Comparison of ENCODE assay signal across 17 cellular contexts in genomic region chr1:43499882-43500281, GRCh38. TPM values are rescaled to one million over a fixed set of nuclear protein-coding genes. Genes with fewer than 3 reads are reported as not detected.
A peak's percentile ranks its signal among the peaks of the same experiment; 100 is the strongest.
DNase-seq lines count a peak whose midpoint lies in the region; ATAC-seq, FAIRE-seq and TF ChIP-seq lines count a peak whose summit lies in the region.
"Had no signal": no experiment of that assay in that cellular context is flagged by ENCODE, and none has a peak within 500 bp of the region (broad histone marks: within the 10 kb centered on the region; RNA-seq: fewer than 3 reads in every experiment).

No MANE protein-coding gene starts in this region.

- 70% methylated on average over 4 of the region's 6 CpGs; no CpG with 5 or more reads in 1 of the 2 experiments for WGBS in IMR-90 (ENCODE audit: extremely low coverage in 2 of 2, insufficient read length in 1 of 2), 2 experiments
- WGBS in H1 (ENCODE audit: extremely low coverage in 1 of 2, insufficient coverage in 1 of 2, insufficient read length in 1 of 2, insufficient replicate concordance in 2 of 2, low coverage in 1 of 2, low lambda C conversion rate in 2 of 2, missing lambda C conversion rate in 1 of 2), 2 experiments = 86% methylated on average over 6 of the region's 6 CpGs; no CpG with 5 or more reads in 1 of the 2 experiments

- H3K23me2 ChIP-seq in H1 (ENCODE audit: low read depth, low read length) = no peaks in the 10 kb centered on the region

- TF ChIP-seq RAD21 in IMR-90 (IDR thresholded peaks at IDR 0.05; ENCODE audit: low read length) = no peak
- TF ChIP-seq RAD21 in H1 (IDR thresholded peaks at IDR 0.05 in 1 of 2, conservative IDR thresholded peaks at IDR 0.05 in 1 of 2; ENCODE audit: low read depth in 2 of 2, low read length in 2 of 2) = 0 out of 4 replicates have a peak, but pooled peaks of 1 of the 2 experiments have one; percentile 2

- H3K18ac ChIP-seq in IMR-90 (ENCODE audit: low read depth, low read length) = no peak overlapping the region
- H3K18ac ChIP-seq in H1 (ENCODE audit: extremely low read depth, low read length) = no peak overlapping the region

- H2BK20ac ChIP-seq in IMR-90 (ENCODE audit: low read depth, low read length) = no peak overlapping the region
- no peak overlapping the region for H2BK20ac ChIP-seq in H1 (ENCODE audit: low read length)

- H2BK5ac ChIP-seq in IMR-90 (ENCODE audit: low read depth, low read length, poor library complexity, severe bottlenecking) (no peak overlapping the region), H1 (ENCODE audit: low read depth, low read length) (no peak overlapping the region)

- ATAC-seq in IMR-90 (ENCODE audit: low read depth) (0 out of 2 replicates have a peak, but pooled peaks have one; percentile 29), T-helper 17 cell (no peak), HG03439 (IDR thresholded peaks at IDR 0.05; ENCODE audit: unreplicated experiment) (no peak)

- H2BK120ac ChIP-seq in IMR-90 (ENCODE audit: low read depth, low read length) (no peak overlapping the region), H1 (replicated peaks; ENCODE audit: low read depth, low read length) (no peak overlapping the region)

- dilution Hi-C loops in IMR-90 (cut with HindIII; ENCODE audit: low sequenced_read_pairs, unreplicated experiment) = no loop called here

- no peaks in the 10 kb centered on the region for H3K36me3 ChIP-seq in IMR-90 (ENCODE audit: control insufficient read depth, insufficient read depth, low read length)
- no peaks in the 10 kb centered on the region; a peak in 1 of 8 replicates for H3K36me3 ChIP-seq in H1 (ENCODE audit: control insufficient read depth in 2 of 4, insufficient read depth in 4 of 4, low read length in 3 of 4)
- H3K36me3 ChIP-seq: BLaER1 treated with 17β-estradiol and CSF1 and Interleukin-3, amounts not matched to agents 10 nM and 100 nM; HAP-1 had no signal

- H4K5ac ChIP-seq in IMR-90 (ENCODE audit: low read depth, low read length) = no peak overlapping the region
- H4K5ac ChIP-seq in H1 (ENCODE audit: insufficient read length, low read depth, low read length) = no peak overlapping the region

- H3K27ac ChIP-seq in IMR-90 (ENCODE audit: insufficient read depth, low read length) (no peak overlapping the region), H1 (ENCODE audit: low read depth, low read length) (no peak overlapping the region)
- H3K27ac ChIP-seq: BLaER1 treated with 17β-estradiol and CSF1 and Interleukin-3, amounts not matched to agents 10 nM and 100 nM; HL-60 had no signal

- H3K79me2 ChIP-seq in H1 (ENCODE audit: control insufficient read depth in 1 of 2, insufficient read depth in 2 of 2, low read length in 2 of 2) = no peaks in the 10 kb centered on the region

- H2AK9ac ChIP-seq in IMR-90 (replicated peaks; ENCODE audit: low read depth, low read length, poor library complexity) = no peak overlapping the region

- H3K4me1 Mint-ChIP-seq in T-helper 17 cell (no peaks in the 10 kb centered on the region), progenitor cell of endocrine pancreas (ENCODE audit: low read depth) (no peaks in the 10 kb centered on the region)

- TF ChIP-seq CTCF in IMR-90 (conservative IDR thresholded peaks at IDR 0.05; ENCODE audit: low read depth, low read length) = no peak
- TF ChIP-seq CTCF in H1 (IDR thresholded peaks at IDR 0.05; ENCODE audit: control extremely low read depth in 1 of 3, insufficient read depth in 1 of 3, low read depth in 1 of 3, low read length in 3 of 3) = peak in 2 of 3 experiments; percentile 9 to 20; a peak in 2 of 4 replicates
- peak; percentile 15 for TF ChIP-seq CTCF in progenitor cell of endocrine pancreas (IDR thresholded peaks at IDR 0.05; ENCODE audit: unreplicated experiment)

- H3K36me3 Mint-ChIP-seq in T-helper 17 cell (ENCODE audit: low read depth) (peaks cover 2% of the 10 kb centered on the region), progenitor cell of endocrine pancreas (ENCODE audit: insufficient read depth) (peaks cover 1% of the 10 kb centered on the region)

- TF ChIP-seq EP300 in H1 (IDR thresholded peaks at IDR 0.05; ENCODE audit: borderline replicate concordance in 1 of 2, low read depth in 2 of 2, low read length in 2 of 2) = no peak

- DNase-seq in IMR-90 (no peak), T-helper 17 cell (no peak), H1 (ENCODE audit: low read depth in 1 of 2, low spot score in 2 of 2) (peak in 1 of 2 experiments; percentile 30), progenitor cell of endocrine pancreas (ENCODE audit: low spot score, unreplicated experiment) (no peak), superior temporal gyrus (ENCODE audit: extremely low spot score) (no peak), COLO829 (ENCODE audit: low spot score) (no peak)
- DNase-seq: COR-L47, DMS53, KG1, NCI-H1092, NCI-H226, NCI-H526 treated with DMSO at 0.1 percent for 48 hours had no signal

- TF ChIP-seq POLR2A in IMR-90 (IDR thresholded peaks at IDR 0.05; ENCODE audit: low read depth, low read length) (no peak), H1 (IDR thresholded peaks at IDR 0.05; ENCODE audit: control extremely low read depth in 1 of 2, low read depth in 2 of 2, low read length in 2 of 2) (no peak)

- H3K79me1 ChIP-seq in IMR-90 (ENCODE audit: low read depth in 1 of 2, low read length in 2 of 2) = no peaks in the 10 kb centered on the region
- no peaks in the 10 kb centered on the region for H3K79me1 ChIP-seq in H1 (ENCODE audit: low read depth, low read length)

- no peaks in the 10 kb centered on the region for H3K9me3 ChIP-seq in IMR-90 (ENCODE audit: control insufficient read depth, insufficient read depth, low read length)
- H3K9me3 ChIP-seq in T-helper 17 cell (ENCODE audit: control insufficient read depth, low read length, poor library complexity, severe bottlenecking) = no peaks in the 10 kb centered on the region
- H3K9me3 ChIP-seq in H1 (ENCODE audit: insufficient read depth in 2 of 2, low read depth in 1 of 2, low read length in 1 of 2) = peaks cover 0 to 4% of the 10 kb centered on the region in 2 experiments; a peak in 1 of 4 replicates
- H3K9me3 ChIP-seq: HAP-1 had no signal

- H3K27ac Mint-ChIP-seq in T-helper 17 cell (peak overlapping the region; percentile 56), progenitor cell of endocrine pancreas (no peak overlapping the region)

- H3K27me3 Mint-ChIP-seq in T-helper 17 cell = peaks cover 30% of the 10 kb centered on the region
- H3K27me3 Mint-ChIP-seq in progenitor cell of endocrine pancreas = no peaks in the 10 kb centered on the region

- H4K8ac ChIP-seq in IMR-90 (ENCODE audit: low read depth in 2 of 2, low read length in 2 of 2) (no peak overlapping the region), H1 (ENCODE audit: extremely low read depth, insufficient read depth, low read length) (no peak overlapping the region)

- H3K4me3 ChIP-seq in IMR-90 (ENCODE audit: insufficient read depth, low read depth, low read length) (no peak overlapping the region), H1 (ENCODE audit: extremely low read depth in 1 of 4, insufficient read depth in 2 of 4, low read depth in 3 of 4, low read length in 4 of 4) (no peak overlapping the region)
- H3K4me3 ChIP-seq: BLaER1 treated with 17β-estradiol and CSF1 and Interleukin-3, amounts not matched to agents 10 nM and 100 nM; HAP-1 had no signal

- CTCF ChIA-PET in IMR-90 (lab: Yijun Ruan, JAX) (interaction anchor here (1.2 to 1.4 kb wide), 2 partner anchors 10 to 18 kb away, joined by 4 to 8 read pairs; no protein-coding TSS in a partner anchor), H1 (lab: Charles Lee; ENCODE audit: partially characterized antibody) (interaction anchor here (0.7 to 1.4 kb wide), 8 partner anchors 11 to 416 kb away, joined by 3 to 4 read pairs (median 3); no protein-coding TSS in a partner anchor)

- BruUV-seq in IMR-90 (replicated peaks; lab: Mats Ljungman, UMichigan) = no TSS peak

- H3K56ac ChIP-seq in IMR-90 (ENCODE audit: extremely low read depth, insufficient read depth, low read length) (no peak overlapping the region), H1 (replicated peaks; ENCODE audit: insufficient read length, low read depth, low read length) (no peak overlapping the region)

- H3K23ac ChIP-seq in IMR-90 (ENCODE audit: low read depth, low read length) (no peak overlapping the region), H1 (ENCODE audit: insufficient read length) (no peak overlapping the region)

- no peak overlapping the region for H3K9ac ChIP-seq in IMR-90 (ENCODE audit: low read depth, low read length)
- H3K9ac ChIP-seq in H1 (replicated peaks in 1 of 4; ENCODE audit: extremely low read depth in 1 of 4, low read depth in 3 of 4, low read length in 3 of 4) = no peak overlapping the region
- H3K9ac ChIP-seq: BLaER1 treated with 17β-estradiol and CSF1 and Interleukin-3, amounts not matched to agents 10 nM and 100 nM had no signal

- H3K4ac ChIP-seq in IMR-90 (ENCODE audit: low read depth, low read length) (no peak overlapping the region), H1 (replicated peaks; ENCODE audit: insufficient read length, low read depth, low read length) (no peak overlapping the region)

- intact Hi-C loops in IMR-90 (cut with micrococcal nuclease) = no loop called here

- H3K4me1 ChIP-seq in IMR-90 (ENCODE audit: control insufficient read depth, insufficient read depth, low read length) (no peaks in the 10 kb centered on the region), H1 (replicated peaks in 1 of 4; ENCODE audit: control insufficient read depth in 3 of 4, insufficient read depth in 4 of 4, low read length in 3 of 4) (peaks cover 0 to 5% (median 2%) of the 10 kb centered on the region in 4 experiments; a peak in 5 of 7 replicates)
- H3K4me1 ChIP-seq: BLaER1 treated with 17β-estradiol and CSF1 and Interleukin-3, amounts not matched to agents 10 nM and 100 nM; HAP-1 had no signal

- H3K4me3 Mint-ChIP-seq in T-helper 17 cell (no peak overlapping the region), progenitor cell of endocrine pancreas (ENCODE audit: low read depth) (no peak overlapping the region)

- H3K9me3 Mint-ChIP-seq in progenitor cell of endocrine pancreas (ENCODE audit: low read depth) = no peaks in the 10 kb centered on the region

- no peak overlapping the region for H4K91ac ChIP-seq in IMR-90 (ENCODE audit: insufficient read depth, low read depth, low read length)
- no peak overlapping the region for H4K91ac ChIP-seq in H1 (replicated peaks; ENCODE audit: insufficient read length, low read length)

- H3K4me2 ChIP-seq in IMR-90 (ENCODE audit: low read depth, low read length) (no peak overlapping the region), H1 (ENCODE audit: insufficient read depth in 1 of 2, low read depth in 2 of 2, low read length in 2 of 2) (no peak overlapping the region)
- H3K4me2 ChIP-seq: BLaER1 treated with 17β-estradiol and CSF1 and Interleukin-3, amounts not matched to agents 10 nM and 100 nM had no signal

- no peak for FAIRE-seq in H1 (lab: Jason Lieb, UNC)
- FAIRE-seq: GM12891 had no signal

- H3K14ac ChIP-seq in IMR-90 (replicated peaks; ENCODE audit: low read depth, low read length) = no peak overlapping the region
- no peak overlapping the region for H3K14ac ChIP-seq in H1 (ENCODE audit: insufficient read length)

- H2BK12ac ChIP-seq in H1 (ENCODE audit: low read depth, low read length) = no peak overlapping the region

- no peaks in the 10 kb centered on the region for H3K27me3 ChIP-seq in IMR-90 (ENCODE audit: control insufficient read depth, insufficient read depth, low read length)
- peaks cover 0 to 1% (median 0%) of the 10 kb centered on the region in 4 experiments; a peak in 1 of 7 replicates for H3K27me3 ChIP-seq in H1 (replicated peaks in 1 of 4; ENCODE audit: control insufficient read depth in 3 of 4, extremely low read depth in 1 of 4, insufficient read depth in 3 of 4, low read length in 3 of 4)
- H3K27me3 ChIP-seq: BLaER1 treated with 17β-estradiol and CSF1 and Interleukin-3, amounts not matched to agents 10 nM and 100 nM had no signal

- in situ Hi-C loops in IMR-90 (cut with MboI; ENCODE audit: low sequenced_read_pairs) = no loop called here

- H2AFZ ChIP-seq in IMR-90 (replicated peaks; ENCODE audit: low read length, poor library complexity) (no peak overlapping the region), H1 (ENCODE audit: low read length) (no peak overlapping the region)

- POLR2A ChIA-PET in IMR-90 (lab: Charles Lee; ENCODE audit: unreplicated experiment) (no interaction called here), H1 (lab: Charles Lee; ENCODE audit: partially characterized antibody) (interaction anchor here (1.4 to 1.5 kb wide), 2 partner anchors 33 to 150 kb away, joined by 3 to 5 read pairs; partner anchors contain the start of gene KDM4A)

- no peaks in the 10 kb centered on the region for H4K20me1 ChIP-seq in IMR-90 (ENCODE audit: insufficient read depth, low read length)
- H4K20me1 ChIP-seq in H1 (replicated peaks in 1 of 2; ENCODE audit: control insufficient read depth in 1 of 2, insufficient read depth in 2 of 2, low read length in 2 of 2) = no peaks in the 10 kb centered on the region
- H4K20me1 ChIP-seq: BLaER1 treated with 17β-estradiol and CSF1 and Interleukin-3, amounts not matched to agents 10 nM and 100 nM had no signal

- H2AK5ac ChIP-seq in IMR-90 (ENCODE audit: low read depth, low read length) (no peak overlapping the region), H1 (ENCODE audit: low read depth, low read length) (no peak overlapping the region)

- H3K9me1 ChIP-seq in IMR-90 (ENCODE audit: insufficient read depth, low read length) = no peaks in the 10 kb centered on the region

- H2BK15ac ChIP-seq in IMR-90 (ENCODE audit: low read depth, low read length) = no peak overlapping the region
- no peak overlapping the region for H2BK15ac ChIP-seq in H1 (ENCODE audit: low read length)

RNA-seq across cellular contexts. Expression of gene PTPRF, which starts 30.8 kb away (rescaled TPM):
- total RNA-seq in IMR-90 (2012; rRNA removed) (25.8 and 27.8 TPM in 2 replicates), T-helper 17 cell (1 to 10 TPM in 1 of 2 donors, under 1 TPM in 1; 0.52 to 5.9 TPM), progenitor cell of endocrine pancreas (482 and 520 TPM in 2 replicates)
- polyA plus RNA-seq in IMR-90 (2012; rRNA removed) (92.3 and 103 TPM in 2 replicates), H1 (2011; rRNA removed) (136 and 174 TPM in 2 replicates)
- polyA plus RNA-seq in IMR-90 (2012; cell fraction: cytosol; rRNA removed) = 46.4 and 102 TPM in 2 replicates
- 122 and 210 TPM in 2 replicates for polyA plus RNA-seq in IMR-90 (2012; cell fraction: nucleus; rRNA removed; ENCODE audit: low replicate concordance)
- total RNA-seq in H1 (2021; fragmentation: NEBNext Ultra II Directional; extraction: Animal tissue kit (Norgen Biotek cat#: 25700)) = 221 and 231 TPM in 2 replicates
- 128 TPM for polyA plus RNA-seq in H1 (2011; cell fraction: cytosol; rRNA removed)
- polyA plus RNA-seq in H1 (2011; cell fraction: nucleus; rRNA removed) = 286 TPM
- polyA plus RNA-seq in H1 (2012, experiment 1 of 2) = 142 to 208 TPM (median 171 TPM) in 4 replicates
- polyA plus RNA-seq in H1 (2012, experiment 2 of 2) = 95.7 TPM
- polyA plus RNA-seq in H1 (2013, experiment 1 of 2) = 171 TPM
- 161 TPM for polyA plus RNA-seq in H1 (2013, experiment 2 of 2)
- 365 and 371 TPM in 2 replicates for polyA minus RNA-seq in H1 (2011; rRNA and poly(A)+ RNA removed)
- 155 TPM for polyA minus RNA-seq in H1 (2011; cell fraction: cytosol; rRNA and poly(A)+ RNA removed)
- 141 TPM for polyA minus RNA-seq in H1 (2011; cell fraction: nucleus; rRNA and poly(A)+ RNA removed)

RNA-seq across cellular contexts. Expression of gene HYI, which starts 46.2 kb away (rescaled TPM):
- total RNA-seq in IMR-90 (2012; rRNA removed) (21.5 and 25.0 TPM in 2 replicates), T-helper 17 cell (10 to 100 TPM; 14.8 to 24.1 TPM), progenitor cell of endocrine pancreas (52.4 and 58.7 TPM in 2 replicates)
- polyA plus RNA-seq in IMR-90 (2012; rRNA removed) (53.7 and 66.7 TPM in 2 replicates), H1 (2011; rRNA removed) (14.4 and 21.8 TPM in 2 replicates)
- polyA plus RNA-seq in IMR-90 (2012; cell fraction: cytosol; rRNA removed) = 46.3 and 63.2 TPM in 2 replicates
- 204 and 236 TPM in 2 replicates for polyA plus RNA-seq in IMR-90 (2012; cell fraction: nucleus; rRNA removed; ENCODE audit: low replicate concordance)
- 17.0 and 17.7 TPM in 2 replicates for total RNA-seq in H1 (2021; fragmentation: NEBNext Ultra II Directional; extraction: Animal tissue kit (Norgen Biotek cat#: 25700))
- 19.0 TPM for polyA plus RNA-seq in H1 (2011; cell fraction: cytosol; rRNA removed)
- 61.7 TPM for polyA plus RNA-seq in H1 (2011; cell fraction: nucleus; rRNA removed)
- 17.4 to 26.8 TPM (median 22.2 TPM) in 4 replicates for polyA plus RNA-seq in H1 (2012, experiment 1 of 2)
- 13.2 TPM for polyA plus RNA-seq in H1 (2012, experiment 2 of 2)
- polyA plus RNA-seq in H1 (2013, experiment 1 of 2) = 9.6 TPM
- 10.0 TPM for polyA plus RNA-seq in H1 (2013, experiment 2 of 2)
- 4.2 and 8.0 TPM in 2 replicates for polyA minus RNA-seq in H1 (2011; rRNA and poly(A)+ RNA removed)
- polyA minus RNA-seq in H1 (2011; cell fraction: cytosol; rRNA and poly(A)+ RNA removed) = 10.1 TPM
- polyA minus RNA-seq in H1 (2011; cell fraction: nucleus; rRNA and poly(A)+ RNA removed) = 19.7 TPM
